24 cellular contexts compared by ENCODE assay signal in the genomic region with DNA sequence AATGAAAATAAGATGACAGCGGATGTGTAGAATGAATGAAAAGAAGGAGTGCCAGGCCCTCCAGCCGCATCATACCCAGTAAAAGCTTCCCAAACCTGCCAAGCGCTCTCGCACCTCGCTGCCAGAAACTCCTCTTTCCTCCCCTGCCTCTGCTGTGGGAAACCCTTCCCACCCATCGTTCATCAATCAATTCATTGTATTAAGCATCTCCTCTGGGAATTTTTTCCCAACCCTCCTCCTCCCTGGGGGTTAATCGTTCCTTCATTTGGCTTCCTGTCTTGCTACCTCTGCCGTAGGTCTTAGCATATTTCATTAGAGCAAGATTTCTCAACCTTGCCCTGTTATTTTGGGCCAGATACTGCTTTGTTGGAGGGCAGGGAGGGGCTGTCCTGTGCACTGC.
"Had no signal": no experiment of that assay in that cellular context is flagged by ENCODE, and none has a peak within 500 bp of the region (broad histone marks: within the 10 kb centered on the region; RNA-seq: fewer than 3 reads in every experiment).

No MANE protein-coding gene starts in this region.

- H3K4me2 ChIP-seq: KMS-11 had no signal

- H3K4me1 Mint-ChIP-seq: IgD-negative memory B cell had no signal

- H3K9me3 Mint-ChIP-seq: IgD-negative memory B cell had no signal

- DNase-seq: Kasumi-1, MM.1S, MV-4-11, NCI-H1048, NCI-H1105, NCI-H1417, NCI-H1436 treated with DMSO at 0.1 percent for 48 hours, NCI-H1694, NCI-H187 treated with DMSO at 0.1 percent for 48 hours, NCI-H2029 treated with DMSO at 0.1 percent for 48 hours, NCI-H2171 treated with DMSO at 0.1 percent for 48 hours, NCI-H2227 treated with DMSO at 0.1 percent for 48 hours, NCI-H446, NCI-H510A, NCI-H524 treated with DMSO at 0.1 percent for 48 hours, NCI-H69, NCI-H774, RPMI8226, SHP77 had no signal

- H3K4me3 Mint-ChIP-seq: IgD-negative memory B cell had no signal

- H3K4me3 ChIP-seq: K562 had no signal

- H3K36me3 Mint-ChIP-seq: IgD-negative memory B cell had no signal

- H3K27ac ChIP-seq: HL-60, KMS-11 had no signal

- ATAC-seq: K562, SK-N-SH treated with all-trans-retinoic acid at 6 μM for 48 hours had no signal

- H3K9ac ChIP-seq: KMS-11 had no signal
